ENCODE assay signal across 10 cellular contexts in genomic region chr2:165601866-165602636, GRCh38.
DNase-seq lines count a peak whose midpoint lies in the region; TF ChIP-seq lines count a peak whose summit lies in the region.
"Had no signal": no experiment of that assay in that cellular context is flagged by ENCODE, and none has a peak within 500 bp of the region (broad histone marks: within the 10 kb centered on the region; RNA-seq: fewer than 3 reads in every experiment).

No MANE protein-coding gene starts in this region.

- CTCF ChIA-PET in HEK293T (lab: Yijun Ruan, JAX): no interaction called here

- 53% methylated on average over 3 of the region's 3 CpGs for WGBS in smooth muscle cell (ENCODE audit: low lambda C conversion rate)

- H3K9ac ChIP-seq in smooth muscle cell (ENCODE audit: low read depth): no peak overlapping the region

- no peaks in the 10 kb centered on the region for H3K36me3 ChIP-seq in smooth muscle cell (ENCODE audit: low read depth)

- H3K4me3 ChIP-seq in fibroblast of villous mesenchyme (ENCODE audit: low read depth, low read length) (no peak overlapping the region), smooth muscle cell (no peak overlapping the region)
- H3K4me3 ChIP-seq: heart right ventricle had no signal

- no peaks in the 10 kb centered on the region for H3K9me3 ChIP-seq in smooth muscle cell (replicated peaks; ENCODE audit: low read depth)
- H3K9me3 ChIP-seq: heart right ventricle had no signal

- no peaks in the 10 kb centered on the region for H3F3A ChIP-seq in smooth muscle cell (ENCODE audit: low read depth)

- H3K27ac ChIP-seq in smooth muscle cell (ENCODE audit: low read depth): no peak overlapping the region
- H3K27ac ChIP-seq: heart right ventricle had no signal

- H3K4me2 ChIP-seq in smooth muscle cell: peak overlapping the region; percentile 4

- POLR2A ChIA-PET in HEK293T (lab: Yijun Ruan, JAX): no interaction called here

- in situ Hi-C loops in SK-MEL-5 (cut with HindIII; ENCODE audit: low pct_unique_long_range_greater_than_20kb, low sequenced_read_pairs): no loop called here

- no peaks in the 10 kb centered on the region for H3K27me3 ChIP-seq in smooth muscle cell (ENCODE audit: low read depth)
- H3K27me3 ChIP-seq: heart right ventricle had no signal

- no peak overlapping the region for H2AFZ ChIP-seq in smooth muscle cell (ENCODE audit: low read depth)

- no peaks in the 10 kb centered on the region for H3K4me1 ChIP-seq in smooth muscle cell (ENCODE audit: low read depth)

- DNase-seq in HEK293T (ENCODE audit: extremely low spot score) (no peak), SK-MEL-5 (ENCODE audit: low read depth, low spot score) (peak; percentile 39), fibroblast of villous mesenchyme (ENCODE audit: low read depth) (peak; percentile 80), smooth muscle cell (lab: John Stamatoyannopoulos, UW; ENCODE audit: unreplicated experiment) (no peak), NCI-H2029 (lab: John Stamatoyannopoulos, UW) (no peak), SK-N-DZ (ENCODE audit: low spot score) (no peak), germinal center (ENCODE audit: low spot score) (no peak)
- DNase-seq in activated CD4-positive, alpha-beta T cell treated with anti-CD3 and anti-CD28 coated beads for 48 hours: no peak
- DNase-seq: heart right ventricle, SHP77 treated with DMSO at 0.1 percent for 48 hours had no signal

- no peak for TF ChIP-seq CTCF in fibroblast of villous mesenchyme (IDR thresholded peaks at IDR 0.05; ENCODE audit: insufficient read depth, low read depth, low read length)
- no peak for TF ChIP-seq CTCF in smooth muscle cell (IDR thresholded peaks at IDR 0.05; ENCODE audit: borderline replicate concordance, insufficient read depth, poor library complexity, severe bottlenecking)

- H3K79me2 ChIP-seq in smooth muscle cell (ENCODE audit: low read depth): no peaks in the 10 kb centered on the region

- no peaks in the 10 kb centered on the region for H4K20me1 ChIP-seq in smooth muscle cell (ENCODE audit: low read depth)

TF ChIP-seq in HEK293T, 16 proteins besides CTCF, POLR2A, EP300 and RAD21:
- TF ChIP-seq SP1 (IDR thresholded peaks at IDR 0.05) (no peak), PKNOX1 (IDR thresholded peaks at IDR 0.05) (peak; percentile 73)

Comparison
In these comparisons a context has a peak if more than half of its experiments do, and no peak if none do; other contexts are left out.
1. DNase-seq: peak in SK-MEL-5 (single experiment) and fibroblast of villous mesenchyme (single experiment); none in HEK293T (single experiment), smooth muscle cell (single experiment), NCI-H2029 (single experiment), SK-N-DZ (single experiment), germinal center (single experiment) and activated CD4-positive, alpha-beta T cell treated with anti-CD3 and anti-CD28 coated beads for 48 hours (single experiment).